Comparison of ENCODE assay signal across 13 cellular contexts in the genomic region with DNA sequence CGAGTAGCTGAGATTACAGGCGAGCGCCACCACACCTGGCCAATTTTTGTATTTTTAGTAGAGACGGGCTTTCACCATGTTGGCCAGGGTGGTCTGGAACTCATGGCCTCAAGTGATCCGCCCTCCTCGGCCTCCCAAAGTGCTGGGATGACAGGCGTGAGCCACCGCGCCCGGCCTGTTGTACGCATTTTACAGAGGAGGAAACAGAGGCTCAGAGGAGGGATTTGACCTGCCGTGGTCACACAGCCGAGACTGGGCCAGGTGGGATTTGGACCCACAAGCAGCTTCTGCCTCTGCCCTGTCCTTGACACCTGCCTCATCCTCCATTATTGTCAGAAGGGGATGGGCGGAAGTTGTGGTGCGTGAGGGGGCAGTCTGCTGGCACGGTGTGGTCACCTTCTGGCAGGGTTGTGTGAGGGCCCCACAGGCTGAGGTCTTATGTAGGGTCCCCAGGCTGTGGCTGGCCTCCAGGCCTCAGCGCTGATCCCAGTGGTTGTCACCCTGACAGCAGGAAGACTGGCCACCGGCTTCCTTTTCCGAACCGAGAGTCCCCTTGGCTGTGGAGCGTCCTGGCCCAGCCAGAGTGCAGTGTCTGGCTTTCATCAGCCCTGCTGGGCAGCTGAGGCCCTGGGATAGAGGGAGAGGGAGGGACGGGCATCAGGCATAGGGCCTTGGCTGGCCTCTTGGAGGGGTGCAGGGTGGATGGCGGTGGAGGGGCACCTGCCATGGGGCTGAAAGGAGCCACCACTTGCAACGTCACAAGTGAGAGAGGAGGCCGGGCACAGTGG. TPM values are rescaled to one million over a fixed set of nuclear protein-coding genes. Genes with fewer than 3 reads are reported as not detected.
DNase-seq lines count a peak whose midpoint lies in the region; ATAC-seq and TF ChIP-seq lines count a peak whose summit lies in the region.
"Had no signal": no experiment of that assay in that cellular context is flagged by ENCODE, and none has a peak within 500 bp of the region (broad histone marks: within the 10 kb centered on the region; RNA-seq: fewer than 3 reads in every experiment).

No MANE protein-coding gene starts in this region.

- WGBS in gastroesophageal sphincter (ENCODE audit: low coverage in 1 of 2), 2 donors, result 17 to 79% methylated on average over 2 to 8 of the region's 25 CpGs

- peaks cover 41% of the 10 kb centered on the region for H3K36me3 ChIP-seq in RWPE2 (ENCODE audit: low read depth)
- H3K36me3 ChIP-seq in gastroesophageal sphincter, result peaks cover 0 to 37% of the 10 kb centered on the region in 2 donors
- peaks cover 6% of the 10 kb centered on the region for H3K36me3 ChIP-seq in thoracic aorta

- TF ChIP-seq CTCF in RWPE2 (IDR thresholded peaks at IDR 0.05; ENCODE audit: poor library complexity, severe bottlenecking) (no peak), gastroesophageal sphincter (IDR thresholded peaks at IDR 0.05) (no peak), thoracic aorta (IDR thresholded peaks at IDR 0.05) (no peak)

- no peak for TF ChIP-seq POLR2A in gastroesophageal sphincter (IDR thresholded peaks at IDR 0.05)

- H3K27me3 ChIP-seq in RWPE2 (ENCODE audit: insufficient read depth, poor library complexity, severe bottlenecking) (no peaks in the 10 kb centered on the region), gastroesophageal sphincter (no peaks in the 10 kb centered on the region), thoracic aorta (replicated peaks; ENCODE audit: insufficient read depth) (no peaks in the 10 kb centered on the region)

- H3K4me1 Mint-ChIP-seq in activated T-helper 2 cell treated with anti-CD3 and anti-CD28 coated beads, Interferon-gamma antibody, Interleukin-2, Interleukin-4, amounts not matched to agents 10 μg/mL and 5 μg/mL and 100 μg/mL, durations not matched to agents 14 hours and 24 hours and 36 hours (ENCODE audit: low read depth), result peaks cover 1% of the 10 kb centered on the region
- peaks cover 7% of the 10 kb centered on the region for H3K4me1 Mint-ChIP-seq in activated CD8-positive, alpha-beta memory T cell treated with anti-CD3 and anti-CD28 coated beads, Interleukin-2, amount 10 ng/mL, durations not matched to agents 7 days and 5 days

- H3K4me1 ChIP-seq in RWPE2 (ENCODE audit: insufficient read depth, poor library complexity, severe bottlenecking) (peaks cover 17% of the 10 kb centered on the region), gastroesophageal sphincter (peaks cover 7 to 100% (median 82%) of the 10 kb centered on the region in 3 donors), thoracic aorta (ENCODE audit: control insufficient read depth in 1 of 2, low read depth in 2 of 2) (peaks cover 64 to 89% of the 10 kb centered on the region in 2 donors)

- no peaks in the 10 kb centered on the region for H3K9me3 Mint-ChIP-seq in activated T-helper 2 cell treated with anti-CD3 and anti-CD28 coated beads, Interferon-gamma antibody, Interleukin-2, Interleukin-4, amounts not matched to agents 10 μg/mL and 5 μg/mL and 100 μg/mL, durations not matched to agents 14 hours and 24 hours and 36 hours
- no peaks in the 10 kb centered on the region for H3K9me3 Mint-ChIP-seq in activated CD8-positive, alpha-beta memory T cell treated with anti-CD3 and anti-CD28 coated beads, Interleukin-2, amount 10 ng/mL, durations not matched to agents 7 days and 5 days (ENCODE audit: low read depth)
- H3K9me3 Mint-ChIP-seq: natural killer cell had no signal

- no peaks in the 10 kb centered on the region for H3K36me3 Mint-ChIP-seq in activated T-helper 2 cell treated with anti-CD3 and anti-CD28 coated beads, Interferon-gamma antibody, Interleukin-2, Interleukin-4, amounts not matched to agents 10 μg/mL and 5 μg/mL and 100 μg/mL, durations not matched to agents 14 hours and 24 hours and 36 hours (ENCODE audit: low read depth)
- no peaks in the 10 kb centered on the region for H3K36me3 Mint-ChIP-seq in activated CD8-positive, alpha-beta memory T cell treated with anti-CD3 and anti-CD28 coated beads, Interleukin-2, amount 10 ng/mL, durations not matched to agents 7 days and 5 days
- H3K36me3 Mint-ChIP-seq: natural killer cell had no signal

- H3K9me3 ChIP-seq in RWPE2 (ENCODE audit: severe bottlenecking) (no peaks in the 10 kb centered on the region), gastroesophageal sphincter (no peaks in the 10 kb centered on the region), thoracic aorta (no peaks in the 10 kb centered on the region)

- ATAC-seq in RWPE2 (ENCODE audit: low read depth), result no peak
- ATAC-seq in gastroesophageal sphincter, result no peak
- ATAC-seq in thoracic aorta (ENCODE audit: insufficient number of reproducible peaks, low FRiP score, low read depth), result no peak
- no peak for ATAC-seq in activated CD8-positive, alpha-beta memory T cell treated with anti-CD3 and anti-CD28 coated beads, Interleukin-2, amount 10 ng/mL, durations not matched to agents 7 days and 5 days
- ATAC-seq: GM23338, natural killer cell had no signal

- peak overlapping the region; percentile 57 for H3K27ac ChIP-seq in RWPE2 (ENCODE audit: poor library complexity, severe bottlenecking)
- peak overlapping the region; percentile 72 to 100 (median 98) for H3K27ac ChIP-seq in gastroesophageal sphincter
- peak overlapping the region; percentile 82 to 83 for H3K27ac ChIP-seq in thoracic aorta

- no peak overlapping the region for H3K4me3 Mint-ChIP-seq in activated T-helper 2 cell treated with anti-CD3 and anti-CD28 coated beads, Interferon-gamma antibody, Interleukin-2, Interleukin-4, amounts not matched to agents 10 μg/mL and 5 μg/mL and 100 μg/mL, durations not matched to agents 14 hours and 24 hours and 36 hours (ENCODE audit: low read depth)
- H3K4me3 Mint-ChIP-seq in activated CD8-positive, alpha-beta memory T cell treated with anti-CD3 and anti-CD28 coated beads, Interleukin-2, amount 10 ng/mL, durations not matched to agents 7 days and 5 days, result no peak overlapping the region
- H3K4me3 Mint-ChIP-seq: GM23338, natural killer cell had no signal

- intact Hi-C loops in activated T-helper 2 cell treated with anti-CD3 and anti-CD28 coated beads, Interferon-gamma antibody, Interleukin-2, Interleukin-4, amounts not matched to agents 10 μg/mL and 5 μg/mL and 100 μg/mL, durations not matched to agents 14 hours and 24 hours and 36 hours (cut with micrococcal nuclease), result no loop called here

- H3K27me3 Mint-ChIP-seq in activated T-helper 2 cell treated with anti-CD3 and anti-CD28 coated beads, Interferon-gamma antibody, Interleukin-2, Interleukin-4, amounts not matched to agents 10 μg/mL and 5 μg/mL and 100 μg/mL, durations not matched to agents 14 hours and 24 hours and 36 hours (ENCODE audit: low read depth), result no peaks in the 10 kb centered on the region
- no peaks in the 10 kb centered on the region for H3K27me3 Mint-ChIP-seq in activated CD8-positive, alpha-beta memory T cell treated with anti-CD3 and anti-CD28 coated beads, Interleukin-2, amount 10 ng/mL, durations not matched to agents 7 days and 5 days

- H3K4me3 ChIP-seq in RWPE2 (ENCODE audit: severe bottlenecking) (no peak overlapping the region), gastroesophageal sphincter (peak overlapping the region in 1 of 2 donors; percentile 23), thoracic aorta (peak overlapping the region; percentile 35)
- H3K4me3 ChIP-seq: GM23338 had no signal

- CTCF ChIA-PET in activated CD8-positive, alpha-beta memory T cell treated with anti-CD3 and anti-CD28 coated beads, Interleukin-2, amount 10 ng/mL, durations not matched to agents 7 days and 5 days (lab: Charles Lee), result interaction anchor here (0.8 kb wide), 1 partner anchor 36 kb away, joined by 3 read pairs; no protein-coding TSS in a partner anchor

- no peak for TF ChIP-seq EP300 in gastroesophageal sphincter (IDR thresholded peaks at IDR 0.05)

- DNase-seq in RWPE2 (ENCODE audit: low spot score) (no peak), myocyte (ENCODE audit: low read depth) (peak; percentile 80), thoracic aorta (ENCODE audit: low spot score) (no peak), NCI-H1436 treated with DMSO at 0.1 percent for 48 hours (lab: John Stamatoyannopoulos, UW) (no peak), NCI-H69 (lab: John Stamatoyannopoulos, UW) (no peak)
- DNase-seq in activated T-helper 2 cell treated with anti-CD3 and anti-CD28 coated beads, Interferon-gamma antibody, Interleukin-2, Interleukin-4, amounts not matched to agents 10 μg/mL and 5 μg/mL and 100 μg/mL, durations not matched to agents 14 hours and 24 hours and 36 hours (ENCODE audit: low spot score), result no peak
- DNase-seq in activated CD8-positive, alpha-beta memory T cell treated with anti-CD3 and anti-CD28 coated beads, Interleukin-2, amount 10 ng/mL, durations not matched to agents 7 days and 5 days, result no peak
- DNase-seq: activated naive CD4-positive, alpha-beta T cell treated with Interleukin-2 at 50 U/mL for 16 hours; natural killer cell; NCI-H1105; RPMI8226 had no signal

- no peak overlapping the region for H3K27ac Mint-ChIP-seq in activated T-helper 2 cell treated with anti-CD3 and anti-CD28 coated beads, Interferon-gamma antibody, Interleukin-2, Interleukin-4, amounts not matched to agents 10 μg/mL and 5 μg/mL and 100 μg/mL, durations not matched to agents 14 hours and 24 hours and 36 hours
- H3K27ac Mint-ChIP-seq in activated CD8-positive, alpha-beta memory T cell treated with anti-CD3 and anti-CD28 coated beads, Interleukin-2, amount 10 ng/mL, durations not matched to agents 7 days and 5 days, result no peak overlapping the region
- H3K27ac Mint-ChIP-seq: GM23338, natural killer cell had no signal

RNA-seq across cellular contexts. Expression of a gene that starts 20.3 kb away (rescaled TPM):
- total RNA-seq in gastroesophageal sphincter (100 to 1,000 TPM; 125 to 285 (median 155) TPM), myocyte (71.4 and 82.9 TPM in 2 replicates), thoracic aorta (100 to 1,000 TPM; 178 to 203 TPM)
- polyA plus RNA-seq in myocyte (2012), result 61.9 TPM
- 16.5 and 17.3 TPM in 2 replicates for total RNA-seq in activated T-helper 2 cell treated with anti-CD3 and anti-CD28 coated beads, Interferon-gamma antibody, Interleukin-2, Interleukin-4, amounts not matched to agents 10 μg/mL and 5 μg/mL and 100 μg/mL, durations not matched to agents 14 hours and 24 hours and 36 hours
- 10 to 100 TPM; 14.0 to 15.1 TPM for total RNA-seq in activated CD8-positive, alpha-beta memory T cell treated with anti-CD3 and anti-CD28 coated beads, Interleukin-2, amount 10 ng/mL, durations not matched to agents 7 days and 5 days
